In the genomic region with DNA sequence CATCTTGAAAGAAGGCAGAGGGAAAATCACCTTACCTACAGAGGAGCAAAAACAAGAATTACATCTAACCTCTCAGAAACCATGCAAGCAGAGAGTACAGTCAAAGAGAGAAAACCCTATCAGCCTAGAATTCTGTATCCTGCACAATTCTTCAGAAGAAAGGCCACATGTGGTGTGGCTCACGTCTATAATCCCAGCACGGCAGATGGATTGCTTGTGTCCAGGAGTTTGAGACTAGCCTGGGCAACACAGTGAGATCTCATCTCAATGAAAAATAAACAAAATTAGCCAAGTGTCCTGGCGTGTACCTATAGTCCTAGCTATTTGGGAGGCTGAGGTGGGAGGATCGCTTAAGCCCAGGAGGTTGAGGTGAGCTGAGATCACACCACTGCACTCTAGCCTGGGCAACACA, we compare ENCODE assay signal across 13 cellular contexts. TPM values are rescaled to one million over a fixed set of nuclear protein-coding genes. Genes with fewer than 3 reads are reported as not detected.
A peak's percentile ranks its signal among the peaks of the same experiment; 100 is the strongest.
DNase-seq lines count a peak whose midpoint lies in the region; ATAC-seq and TF ChIP-seq lines count a peak whose summit lies in the region.
"Had no signal": no experiment of that assay in that cellular context is flagged by ENCODE, and none has a peak within 500 bp of the region (broad histone marks: within the 10 kb centered on the region; RNA-seq: fewer than 3 reads in every experiment).

No MANE protein-coding gene starts in this region.

- peak; percentile 73 for DNase-seq in GM13976 (ENCODE audit: low spot score)
- DNase-seq in activated T-helper 1 cell treated with anti-CD3 and anti-CD28 coated beads, Interleukin-12 subunit alpha, Interleukin-12 subunit beta, Interleukin-2, Interleukin-4 antibody, amounts not matched to agents 30 ng/mL and 10 ng/mL and 1 ng/mL, durations not matched to agents 14 hours and 24 hours and 36 hours (ENCODE audit: low spot score) = no peak
- no peak for DNase-seq in NCI-H526 treated with DMSO at 0.1 percent for 48 hours (lab: John Stamatoyannopoulos, UW)
- no peak for DNase-seq in amniotic stem cell (lab: John Stamatoyannopoulos, UW)
- DNase-seq in NCI-H128 (lab: John Stamatoyannopoulos, UW; ENCODE audit: unreplicated experiment) = no peak
- DNase-seq: activated CD8-positive, alpha-beta memory T cell treated with anti-CD3 and anti-CD28 coated beads, Interleukin-2, amount 50 U/mL, for 4 hours; left ventricle myocardium superior; naive thymus-derived CD4-positive, alpha-beta T cell; NK-92 treated with Interleukin-12 subunit alpha and Interleukin-12 subunit beta, amount 100 ng/mL, for 24 hours; SIG-M5; stimulated activated CD4-positive, alpha-beta T cell treated with anti-CD3 and anti-CD28 coated beads, Interleukin-4, amount 100 ng/mL, for 1 hour had no signal

- peak overlapping the region; percentile 73 for H3K27ac Mint-ChIP-seq in activated T-helper 1 cell treated with anti-CD3 and anti-CD28 coated beads, Interleukin-12 subunit alpha, Interleukin-12 subunit beta, Interleukin-2, Interleukin-4 antibody, amounts not matched to agents 30 ng/mL and 10 ng/mL and 1 ng/mL, durations not matched to agents 14 hours and 24 hours and 36 hours

- no peak for TF ChIP-seq CTCF in GM13976 (IDR thresholded peaks at IDR 0.05; ENCODE audit: borderline replicate concordance, control extremely low read depth, extremely low read depth, insufficient read depth, missing control alignments)

- no peaks in the 10 kb centered on the region for H3K27me3 Mint-ChIP-seq in activated T-helper 1 cell treated with anti-CD3 and anti-CD28 coated beads, Interleukin-12 subunit alpha, Interleukin-12 subunit beta, Interleukin-2, Interleukin-4 antibody, amounts not matched to agents 30 ng/mL and 10 ng/mL and 1 ng/mL, durations not matched to agents 14 hours and 24 hours and 36 hours (ENCODE audit: insufficient read depth)
- H3K27me3 Mint-ChIP-seq: naive thymus-derived CD4-positive, alpha-beta T cell had no signal

- in situ Hi-C loops in GM13976 (cut with MboI; ENCODE audit: low sequenced_read_pairs, unreplicated experiment) = no loop called here

- no peaks in the 10 kb centered on the region for H3K9me3 Mint-ChIP-seq in activated T-helper 1 cell treated with anti-CD3 and anti-CD28 coated beads, Interleukin-12 subunit alpha, Interleukin-12 subunit beta, Interleukin-2, Interleukin-4 antibody, amounts not matched to agents 30 ng/mL and 10 ng/mL and 1 ng/mL, durations not matched to agents 14 hours and 24 hours and 36 hours
- H3K9me3 Mint-ChIP-seq: naive thymus-derived CD4-positive, alpha-beta T cell had no signal

- no peak overlapping the region for H3K4me3 Mint-ChIP-seq in activated T-helper 1 cell treated with anti-CD3 and anti-CD28 coated beads, Interleukin-12 subunit alpha, Interleukin-12 subunit beta, Interleukin-2, Interleukin-4 antibody, amounts not matched to agents 30 ng/mL and 10 ng/mL and 1 ng/mL, durations not matched to agents 14 hours and 24 hours and 36 hours
- H3K4me3 Mint-ChIP-seq: naive thymus-derived CD4-positive, alpha-beta T cell had no signal

- H3K36me3 Mint-ChIP-seq in activated T-helper 1 cell treated with anti-CD3 and anti-CD28 coated beads, Interleukin-12 subunit alpha, Interleukin-12 subunit beta, Interleukin-2, Interleukin-4 antibody, amounts not matched to agents 30 ng/mL and 10 ng/mL and 1 ng/mL, durations not matched to agents 14 hours and 24 hours and 36 hours (ENCODE audit: low read depth) = peaks cover 18% of the 10 kb centered on the region

- ATAC-seq in GM19035 (IDR thresholded peaks at IDR 0.05; ENCODE audit: unreplicated experiment) (peak; percentile 68), HG02870 (IDR thresholded peaks at IDR 0.05; ENCODE audit: unreplicated experiment) (peak; percentile 79)
- ATAC-seq: left ventricle myocardium superior; naive thymus-derived CD4-positive, alpha-beta T cell had no signal

- intact Hi-C loops in activated T-helper 1 cell treated with anti-CD3 and anti-CD28 coated beads, Interleukin-12 subunit alpha, Interleukin-12 subunit beta, Interleukin-2, Interleukin-4 antibody, amounts not matched to agents 30 ng/mL and 10 ng/mL and 1 ng/mL, durations not matched to agents 14 hours and 24 hours and 36 hours (cut with micrococcal nuclease) = loop anchor here (1.0 kb wide), 1 partner anchor 17 kb away; no protein-coding TSS in a partner anchor

- peaks cover 30% of the 10 kb centered on the region for H3K4me1 Mint-ChIP-seq in activated T-helper 1 cell treated with anti-CD3 and anti-CD28 coated beads, Interleukin-12 subunit alpha, Interleukin-12 subunit beta, Interleukin-2, Interleukin-4 antibody, amounts not matched to agents 30 ng/mL and 10 ng/mL and 1 ng/mL, durations not matched to agents 14 hours and 24 hours and 36 hours (ENCODE audit: low read depth)

RNA-seq across cellular contexts. Expression of a gene that starts 48.2 kb away (rescaled TPM):
- total RNA-seq in activated T-helper 1 cell treated with anti-CD3 and anti-CD28 coated beads, Interleukin-12 subunit alpha, Interleukin-12 subunit beta, Interleukin-2, Interleukin-4 antibody, amounts not matched to agents 30 ng/mL and 10 ng/mL and 1 ng/mL, durations not matched to agents 14 hours and 24 hours and 36 hours = 21.5 and 25.9 TPM in 2 replicates
